26 cellular contexts compared by ENCODE assay signal in the genomic region with DNA sequence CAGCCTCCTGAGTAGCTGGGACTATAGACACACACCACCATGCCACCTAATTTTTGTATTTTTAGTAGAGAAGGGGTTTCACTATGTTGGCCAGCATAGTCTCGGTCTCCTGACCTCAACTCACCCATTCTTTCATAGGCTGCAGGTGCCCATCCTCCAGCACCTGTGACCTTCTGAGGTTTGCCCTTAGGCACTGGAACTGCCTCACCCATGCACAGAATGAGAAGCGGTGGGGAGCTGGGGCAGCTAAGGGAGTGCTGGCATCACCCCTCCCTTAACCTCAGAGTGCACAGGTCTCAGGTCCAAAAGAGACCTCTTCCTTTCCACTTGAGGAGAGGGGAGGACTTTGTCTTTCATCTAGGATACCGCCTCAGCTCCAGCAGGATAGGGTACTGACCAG.
"Had no signal": no experiment of that assay in that cellular context is flagged by ENCODE, and none has a peak within 500 bp of the region (broad histone marks: within the 10 kb centered on the region; RNA-seq: fewer than 3 reads in every experiment).

No MANE protein-coding gene starts in this region.

- FAIRE-seq: urothelium cell line had no signal

- H3K4me1 ChIP-seq: stomach, suprapubic skin, testis, thyroid gland, tibial artery, tibial nerve, transverse colon, upper lobe of left lung, upper lobe of right lung, uterus, vagina had no signal

- DNase-seq: stimulated activated CD4-positive, alpha-beta T cell treated with anti-CD3 and anti-CD28 coated beads, Interleukin-2, amount 100 ng/mL, for 48 hours; stimulated activated CD4-positive, alpha-beta T cell treated with anti-CD3 and anti-CD28 coated beads, Interleukin-4, amount 100 ng/mL, for 1 hour; stimulated activated CD4-positive, alpha-beta T cell treated with anti-CD3 and anti-CD28 coated beads, Interleukin-4, amount 100 ng/mL, for 24 hours; stimulated activated CD4-positive, alpha-beta T cell treated with anti-CD3 and anti-CD28 coated beads, Interleukin-4, amount 100 ng/mL, for 4 hours; stimulated activated CD8-positive, alpha-beta memory T cell treated with anti-CD3 and anti-CD28 coated beads, Interleukin-4, amount 100 ng/mL, for 48 hours; stimulated activated naive B cell treated with anti-CD40 and anti-IgM and Interleukin-4, amounts not matched to agents 10 μg/mL and 1 μg/mL and 100 μg/mL, for 72 hours; stimulated activated naive CD4-positive, alpha-beta T cell treated with Interleukin-2 at 50 U/mL for 16 hours; stimulated activated naive CD8-positive, alpha-beta T cell treated with anti-CD3 and anti-CD28 coated beads, Interleukin-15, amount 100 ng/mL, for 72 hours; stimulated activated naive CD8-positive, alpha-beta T cell treated with anti-CD3 and anti-CD28 coated beads, Interleukin-15, Interleukin-2, amounts not matched to agents 100 U/mL and 50 U/mL, for 24 hours; stomach; substantia nigra; testis; thyroid gland; tibial artery; transverse colon; trophoblast cell; upper lobe of left lung; upper lobe of right lung; uterus had no signal

- H3K9me3 ChIP-seq: suprapubic skin, testis, thoracic aorta, thyroid gland, tibial artery, transverse colon, upper lobe of left lung, upper lobe of right lung, uterus, vagina had no signal

- H3K4me3 ChIP-seq: stomach, suprapubic skin, testis, thoracic aorta, thyroid gland, tibial artery, tibial nerve, transverse colon, upper lobe of left lung, upper lobe of right lung, uterus, vagina had no signal

- ATAC-seq: stimulated activated effector memory CD8-positive, alpha-beta T cell treated with anti-CD3 and anti-CD28 coated beads, Interleukin-12 subunit alpha, Interleukin-12 subunit beta, amount 100 ng/mL, for 72 hours; stimulated activated memory B cell treated with anti-CD40 and anti-IgM and Interleukin-4, amounts not matched to agents 10 μg/mL and 1 μg/mL and 100 μg/mL, for 72 hours; stimulated activated naive B cell treated with anti-CD40 and anti-IgM and Interleukin-4, amounts not matched to agents 10 μg/mL and 1 μg/mL and 100 μg/mL, for 72 hours; stimulated activated naive CD8-positive, alpha-beta T cell treated with anti-CD3 and anti-CD28 coated beads, Interleukin-15, amount 100 ng/mL, for 72 hours; stimulated activated naive CD8-positive, alpha-beta T cell treated with anti-CD3 and anti-CD28 coated beads, Interleukin-15, Interleukin-2, amounts not matched to agents 100 U/mL and 50 U/mL, for 24 hours; upper lobe of right lung had no signal

- H3K27me3 ChIP-seq: stomach, suprapubic skin, testis, thyroid gland, tibial artery, tibial nerve, transverse colon, upper lobe of left lung, upper lobe of right lung, uterus, vagina had no signal

- H3K36me3 ChIP-seq: stomach, suprapubic skin, thoracic aorta, thyroid gland, tibial artery, tibial nerve, transverse colon, upper lobe of left lung, upper lobe of right lung, uterus, vagina had no signal

- H3K27ac ChIP-seq: stomach, suprapubic skin, testis, thoracic aorta, thyroid gland, tibial artery, tibial nerve, transverse colon, upper lobe of left lung, upper lobe of right lung, uterus, vagina had no signal
